ENCODE assay signal across 1 cellular context in the genomic region with DNA sequence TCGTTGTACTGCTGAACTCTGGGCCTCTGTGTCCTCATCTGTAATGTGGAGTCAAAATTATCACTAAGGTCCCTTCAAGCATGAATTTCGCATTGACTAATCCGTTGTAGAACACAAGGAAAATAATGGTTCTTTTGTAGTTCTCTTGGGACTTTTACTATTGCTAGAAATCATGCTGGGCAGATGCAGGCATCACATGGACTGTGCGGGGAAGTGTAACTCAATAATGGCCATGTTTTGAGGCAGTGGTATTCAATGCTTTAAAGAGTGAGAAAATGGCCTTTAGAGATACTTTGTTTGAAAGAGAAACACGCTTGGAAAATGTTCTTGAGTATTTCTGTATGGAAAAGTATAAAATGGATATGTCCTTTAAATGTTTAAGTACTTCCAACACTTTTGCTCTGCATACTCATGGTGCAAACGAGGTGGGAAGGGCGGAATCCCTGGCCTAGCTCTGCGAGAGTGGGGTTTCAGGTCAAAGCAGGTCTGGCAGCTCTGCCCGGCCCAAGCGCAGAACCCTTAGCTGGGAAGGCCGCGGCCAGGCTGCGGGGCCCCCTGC.
A peak's percentile ranks its signal among the peaks of the same experiment; 100 is the strongest.
TF ChIP-seq lines count a peak whose summit lies in the region.

No MANE protein-coding gene starts in this region.

TF ChIP-seq in K562, 482 proteins besides CTCF, POLR2A, EP300 and RAD21 (continued from another document and continues in another):
- peak; percentile 43; the same call in 1 of the 2 replicates for TF ChIP-seq MGA (IDR thresholded peaks at IDR 0.05)
- TF ChIP-seq ZNF41 (CRISPR knock-in tag; conservative IDR thresholded peaks at IDR 0.05): no peak
- TF ChIP-seq CHCHD3 (CRISPR knock-in tag; IDR thresholded peaks at IDR 0.05): no peak
- TF ChIP-seq NCOA6 (IDR thresholded peaks at IDR 0.05): no peak
- no peak for TF ChIP-seq FOXP1 (CRISPR knock-in tag; IDR thresholded peaks at IDR 0.05)
- TF ChIP-seq SMC3 (conservative IDR thresholded peaks at IDR 0.05; ENCODE audit: insufficient read depth, low read depth, low read length): no peak
- TF ChIP-seq TRIM24 (IDR thresholded peaks at IDR 0.05): no peak
- TF ChIP-seq, protein P1, sequence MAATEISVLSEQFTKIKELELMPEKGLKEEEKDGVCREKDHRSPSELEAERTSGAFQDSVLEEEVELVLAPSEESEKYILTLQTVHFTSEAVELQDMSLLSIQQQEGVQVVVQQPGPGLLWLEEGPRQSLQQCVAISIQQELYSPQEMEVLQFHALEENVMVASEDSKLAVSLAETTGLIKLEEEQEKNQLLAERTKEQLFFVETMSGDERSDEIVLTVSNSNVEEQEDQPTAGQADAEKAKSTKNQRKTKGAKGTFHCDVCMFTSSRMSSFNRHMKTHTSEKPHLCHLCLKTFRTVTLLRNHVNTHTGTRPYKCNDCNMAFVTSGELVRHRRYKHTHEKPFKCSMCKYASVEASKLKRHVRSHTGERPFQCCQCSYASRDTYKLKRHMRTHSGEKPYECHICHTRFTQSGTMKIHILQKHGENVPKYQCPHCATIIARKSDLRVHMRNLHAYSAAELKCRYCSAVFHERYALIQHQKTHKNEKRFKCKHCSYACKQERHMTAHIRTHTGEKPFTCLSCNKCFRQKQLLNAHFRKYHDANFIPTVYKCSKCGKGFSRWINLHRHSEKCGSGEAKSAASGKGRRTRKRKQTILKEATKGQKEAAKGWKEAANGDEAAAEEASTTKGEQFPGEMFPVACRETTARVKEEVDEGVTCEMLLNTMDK (IDR thresholded peaks at IDR 0.05; ENCODE audit: borderline replicate concordance, insufficient read depth, low read depth, low read length, poor library complexity, severe bottlenecking): peak; percentile 82
- TF ChIP-seq, protein P2, sequence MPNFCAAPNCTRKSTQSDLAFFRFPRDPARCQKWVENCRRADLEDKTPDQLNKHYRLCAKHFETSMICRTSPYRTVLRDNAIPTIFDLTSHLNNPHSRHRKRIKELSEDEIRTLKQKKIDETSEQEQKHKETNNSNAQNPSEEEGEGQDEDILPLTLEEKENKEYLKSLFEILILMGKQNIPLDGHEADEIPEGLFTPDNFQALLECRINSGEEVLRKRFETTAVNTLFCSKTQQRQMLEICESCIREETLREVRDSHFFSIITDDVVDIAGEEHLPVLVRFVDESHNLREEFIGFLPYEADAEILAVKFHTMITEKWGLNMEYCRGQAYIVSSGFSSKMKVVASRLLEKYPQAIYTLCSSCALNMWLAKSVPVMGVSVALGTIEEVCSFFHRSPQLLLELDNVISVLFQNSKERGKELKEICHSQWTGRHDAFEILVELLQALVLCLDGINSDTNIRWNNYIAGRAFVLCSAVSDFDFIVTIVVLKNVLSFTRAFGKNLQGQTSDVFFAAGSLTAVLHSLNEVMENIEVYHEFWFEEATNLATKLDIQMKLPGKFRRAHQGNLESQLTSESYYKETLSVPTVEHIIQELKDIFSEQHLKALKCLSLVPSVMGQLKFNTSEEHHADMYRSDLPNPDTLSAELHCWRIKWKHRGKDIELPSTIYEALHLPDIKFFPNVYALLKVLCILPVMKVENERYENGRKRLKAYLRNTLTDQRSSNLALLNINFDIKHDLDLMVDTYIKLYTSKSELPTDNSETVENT (CRISPR knock-in tag; IDR thresholded peaks at IDR 0.05): no peak
- TF ChIP-seq BRD4 (IDR thresholded peaks at IDR 0.05): no peak
- TF ChIP-seq, protein P3, sequence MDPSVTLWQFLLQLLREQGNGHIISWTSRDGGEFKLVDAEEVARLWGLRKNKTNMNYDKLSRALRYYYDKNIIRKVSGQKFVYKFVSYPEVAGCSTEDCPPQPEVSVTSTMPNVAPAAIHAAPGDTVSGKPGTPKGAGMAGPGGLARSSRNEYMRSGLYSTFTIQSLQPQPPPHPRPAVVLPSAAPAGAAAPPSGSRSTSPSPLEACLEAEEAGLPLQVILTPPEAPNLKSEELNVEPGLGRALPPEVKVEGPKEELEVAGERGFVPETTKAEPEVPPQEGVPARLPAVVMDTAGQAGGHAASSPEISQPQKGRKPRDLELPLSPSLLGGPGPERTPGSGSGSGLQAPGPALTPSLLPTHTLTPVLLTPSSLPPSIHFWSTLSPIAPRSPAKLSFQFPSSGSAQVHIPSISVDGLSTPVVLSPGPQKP (CRISPR knock-in tag; IDR thresholded peaks at IDR 0.05): no peak
- no peak for TF ChIP-seq ZNF165 (CRISPR knock-in tag; IDR thresholded peaks at IDR 0.05; ENCODE audit: borderline replicate concordance)
- TF ChIP-seq SMAD2 (IDR thresholded peaks at IDR 0.05; ENCODE audit: low read depth, low read length): no peak
- no peak for TF ChIP-seq ZBED1 (IDR thresholded peaks at IDR 0.05)
- TF ChIP-seq SREBF1 (IDR thresholded peaks at IDR 0.05; ENCODE audit: borderline replicate concordance, low read depth, low read length): no peak
- no peak for TF ChIP-seq NR4A1 (CRISPR knock-in tag; IDR thresholded peaks at IDR 0.05)
- no peak for TF ChIP-seq NR4A1 (tag; IDR thresholded peaks at IDR 0.05)
- no peak for TF ChIP-seq ZBTB12 (CRISPR knock-in tag; IDR thresholded peaks at IDR 0.05)
- peak in 1 of 2 experiments; percentile 27; a peak in 1 of 4 replicates for TF ChIP-seq NRF1 (conservative IDR thresholded peaks at IDR 0.05 in 1 of 2, IDR thresholded peaks at IDR 0.05 in 1 of 2)
- 0 out of 2 replicates have a peak, but pooled peaks have one; percentile 23 for TF ChIP-seq DEAF1 (CRISPR knock-in tag; IDR thresholded peaks at IDR 0.05)
- no peak for TF ChIP-seq EZH2 (IDR thresholded peaks at IDR 0.05; ENCODE audit: borderline replicate concordance, low read depth, low read length)
- no peak for TF ChIP-seq NBN (IDR thresholded peaks at IDR 0.05; ENCODE audit: low read depth)
- TF ChIP-seq ZNF134 (CRISPR knock-in tag; conservative IDR thresholded peaks at IDR 0.05): no peak
- TF ChIP-seq TAL1 (IDR thresholded peaks at IDR 0.05): no peak
- TF ChIP-seq ZNF785 (CRISPR knock-in tag; IDR thresholded peaks at IDR 0.05): no peak
- TF ChIP-seq ARID2 (IDR thresholded peaks at IDR 0.05): no peak
- no peak for TF ChIP-seq ZNF75A (CRISPR knock-in tag; IDR thresholded peaks at IDR 0.05)
- no peak for TF ChIP-seq CREBBP (IDR thresholded peaks at IDR 0.05; ENCODE audit: low read depth, low read length)
- TF ChIP-seq SRF (CRISPR knock-in tag; IDR thresholded peaks at IDR 0.05): no peak
- TF ChIP-seq LCOR (CRISPR knock-in tag; IDR thresholded peaks at IDR 0.05): 0 out of 2 replicates have a peak, but pooled peaks have one; percentile 34
- TF ChIP-seq C11orf30 (IDR thresholded peaks at IDR 0.05; ENCODE audit: low read depth): no peak
- TF ChIP-seq SNRNP70 (optimal IDR thresholded peaks at IDR 0.05; ENCODE audit: low read depth, low read length): no peak
- TF ChIP-seq ZNF740 (CRISPR knock-in tag; IDR thresholded peaks at IDR 0.05): no peak
- no peak for TF ChIP-seq ZNF740 (tag; IDR thresholded peaks at IDR 0.05)
- no peak for TF ChIP-seq ETV1 (tag; conservative IDR thresholded peaks at IDR 0.05; ENCODE audit: low read depth)
- no peak for TF ChIP-seq NR1H2 (CRISPR knock-in tag; IDR thresholded peaks at IDR 0.05)
- 0 out of 2 replicates have a peak, but pooled peaks have one; percentile 38 for TF ChIP-seq JUND (IDR thresholded peaks at IDR 0.05; ENCODE audit: borderline replicate concordance, low read depth, low read length)
- TF ChIP-seq JUND (tag; IDR thresholded peaks at IDR 0.05; ENCODE audit: borderline replicate concordance, low read depth, low read length): no peak
- TF ChIP-seq MCM2 (IDR thresholded peaks at IDR 0.05; ENCODE audit: low read depth): no peak
